1 cellular context compared by ENCODE assay signal in the genomic region with DNA sequence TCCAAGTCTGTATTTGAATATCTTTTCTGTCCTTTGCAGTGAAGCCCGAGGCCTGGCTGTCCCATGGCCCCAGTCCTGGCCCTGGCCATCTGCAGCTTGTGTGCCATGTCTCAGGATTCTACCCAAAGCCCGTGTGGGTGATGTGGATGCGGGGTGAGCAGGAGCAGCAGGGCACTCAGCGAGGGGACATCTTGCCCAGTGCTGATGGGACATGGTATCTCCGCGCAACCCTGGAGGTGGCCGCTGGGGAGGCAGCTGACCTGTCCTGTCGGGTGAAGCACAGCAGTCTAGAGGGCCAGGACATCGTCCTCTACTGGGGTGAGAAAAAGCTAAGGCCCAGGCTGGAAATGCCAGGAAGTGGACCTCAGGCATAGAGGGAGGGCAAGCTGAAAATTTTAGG. TPM values are rescaled to one million over a fixed set of nuclear protein-coding genes. Genes with fewer than 3 reads are reported as not detected.
"Had no signal": no experiment of that assay in that cellular context is flagged by ENCODE, and none has a peak within 500 bp of the region (broad histone marks: within the 10 kb centered on the region; RNA-seq: fewer than 3 reads in every experiment).

No MANE protein-coding gene starts in this region.

RNA-seq across cellular contexts. Expression of gene CD1A, which starts 2.5 kb away (rescaled TPM):
- total RNA-seq: G401 had no signal

RNA-seq across cellular contexts. Expression of gene CD1C, which starts 33.0 kb away (rescaled TPM):
- total RNA-seq: G401 had no signal
